Comparison of ENCODE assay signal across 17 cellular contexts in the genomic region with DNA sequence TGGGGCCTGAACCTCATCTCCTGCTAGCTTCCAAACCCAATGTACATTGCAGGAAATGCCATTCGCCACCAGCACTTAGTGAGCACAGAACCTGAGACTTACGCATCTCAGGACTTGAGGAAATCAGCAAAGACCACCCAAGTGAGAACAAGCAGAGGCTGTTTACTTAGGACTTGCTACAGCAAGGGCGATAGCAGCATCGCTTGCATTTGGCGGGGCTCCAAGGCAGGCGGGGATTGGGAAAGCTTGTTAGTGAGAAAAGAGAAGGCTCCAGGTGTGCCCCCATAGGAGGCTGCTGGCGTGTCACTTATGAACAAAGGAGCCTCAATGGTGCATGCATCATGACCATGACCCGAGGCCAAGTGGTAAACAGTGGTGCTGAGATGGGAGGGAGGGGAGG. TPM values are rescaled to one million over a fixed set of nuclear protein-coding genes. Genes with fewer than 3 reads are reported as not detected.
DNase-seq lines count a peak whose midpoint lies in the region; ATAC-seq and TF ChIP-seq lines count a peak whose summit lies in the region.
"Had no signal": no experiment of that assay in that cellular context is flagged by ENCODE, and none has a peak within 500 bp of the region (broad histone marks: within the 10 kb centered on the region; RNA-seq: fewer than 3 reads in every experiment).

No MANE protein-coding gene starts in this region.

- TF ChIP-seq CTCF in chondrocyte (IDR thresholded peaks at IDR 0.05) (no peak), type B pancreatic cell (conservative IDR thresholded peaks at IDR 0.05) (no peak), RWPE1 (conservative IDR thresholded peaks at IDR 0.05; ENCODE audit: low read depth) (no peak)

- H3K4me1 Mint-ChIP-seq in chondrocyte (ENCODE audit: low read depth): no peaks in the 10 kb centered on the region
- peaks cover 9% of the 10 kb centered on the region for H3K4me1 Mint-ChIP-seq in type B pancreatic cell (ENCODE audit: unreplicated experiment)

- CTCF ChIA-PET in RWPE1 (lab: Yijun Ruan, JAX): no interaction called here

- H3K36me3 Mint-ChIP-seq in chondrocyte (ENCODE audit: low read depth): no peaks in the 10 kb centered on the region
- H3K36me3 Mint-ChIP-seq in type B pancreatic cell: no peaks in the 10 kb centered on the region
- H3K36me3 Mint-ChIP-seq: activated naive CD4-positive, alpha-beta T cell treated with anti-CD3 and anti-CD28 coated beads, Interleukin-2, amount 50 U/mL, for 24 hours; natural killer cell treated with Interleukin-12 subunit alpha and Interleukin-12 subunit beta and Interleukin-15 and Interleukin-18, amount 100 ng/mL, for 72 hours had no signal

- H3K9me3 Mint-ChIP-seq in chondrocyte (ENCODE audit: low read depth): no peaks in the 10 kb centered on the region
- no peaks in the 10 kb centered on the region for H3K9me3 Mint-ChIP-seq in type B pancreatic cell
- H3K9me3 Mint-ChIP-seq: activated CD4-positive, alpha-beta memory T cell treated with anti-CD3 and anti-CD28 coated beads, Interleukin-2, amount 10 ng/mL, durations not matched to agents 7 days and 5 days; activated naive CD4-positive, alpha-beta T cell treated with anti-CD3 and anti-CD28 coated beads, Interleukin-2, amount 50 U/mL, for 24 hours; activated T-cell treated with anti-CD3 and anti-CD28 coated beads, Interleukin-2, amount 50 U/mL, for 4 hours; natural killer cell treated with Interleukin-12 subunit alpha and Interleukin-12 subunit beta and Interleukin-15 and Interleukin-18, amount 100 ng/mL, for 72 hours had no signal

- no peak overlapping the region for H3K4me3 Mint-ChIP-seq in chondrocyte (ENCODE audit: unreplicated experiment)
- no peak overlapping the region for H3K4me3 Mint-ChIP-seq in type B pancreatic cell
- H3K4me3 Mint-ChIP-seq: activated CD4-positive, alpha-beta memory T cell treated with anti-CD3 and anti-CD28 coated beads, Interleukin-2, amount 10 ng/mL, durations not matched to agents 7 days and 5 days; activated naive CD4-positive, alpha-beta T cell treated with anti-CD3 and anti-CD28 coated beads, Interleukin-2, amount 50 U/mL, for 24 hours; activated T-cell treated with anti-CD3 and anti-CD28 coated beads, Interleukin-2, amount 50 U/mL, for 4 hours; natural killer cell treated with Interleukin-12 subunit alpha and Interleukin-12 subunit beta and Interleukin-15 and Interleukin-18, amount 100 ng/mL, for 72 hours; T-helper 17 cell had no signal

- ATAC-seq in HG03045 (IDR thresholded peaks at IDR 0.05; ENCODE audit: unreplicated experiment): no peak
- no peak for ATAC-seq in esophagus mucosa
- ATAC-seq: activated T-cell treated with anti-CD3 and anti-CD28 coated beads, Interleukin-2, amount 50 U/mL, for 4 hours; natural killer cell treated with Interleukin-12 subunit alpha and Interleukin-12 subunit beta and Interleukin-15 and Interleukin-18, amount 100 ng/mL, for 72 hours; T-helper 17 cell had no signal

- POLR2A ChIA-PET in RWPE1 (lab: Yijun Ruan, JAX; ENCODE audit: low non-redundant PET): no interaction called here

- no peak overlapping the region for H3K27ac Mint-ChIP-seq in chondrocyte (ENCODE audit: unreplicated experiment)
- no peak overlapping the region for H3K27ac Mint-ChIP-seq in type B pancreatic cell
- H3K27ac Mint-ChIP-seq: activated CD4-positive, alpha-beta memory T cell treated with anti-CD3 and anti-CD28 coated beads, Interleukin-2, amount 10 ng/mL, durations not matched to agents 7 days and 5 days; activated naive CD4-positive, alpha-beta T cell treated with anti-CD3 and anti-CD28 coated beads, Interleukin-2, amount 50 U/mL, for 24 hours; natural killer cell treated with Interleukin-12 subunit alpha and Interleukin-12 subunit beta and Interleukin-15 and Interleukin-18, amount 100 ng/mL, for 72 hours; progenitor cell of endocrine pancreas; T-helper 17 cell had no signal

- DNase-seq in NCI-H748 (lab: John Stamatoyannopoulos, UW; ENCODE audit: unreplicated experiment): peak; percentile 48
- no peak for DNase-seq in NCI-H748 treated with DMSO at 0.1 percent for 48 hours (lab: John Stamatoyannopoulos, UW)
- peak; percentile 62 for DNase-seq in NCI-H2171 treated with DMSO at 0.1 percent for 48 hours (lab: John Stamatoyannopoulos, UW)
- DNase-seq in chondrocyte (ENCODE audit: low spot score): peak; percentile 59
- DNase-seq in type B pancreatic cell (ENCODE audit: extremely low spot score, unreplicated experiment): peak; percentile 37
- no peak for DNase-seq in RWPE1 (ENCODE audit: low spot score)
- DNase-seq: activated CD4-positive, alpha-beta memory T cell treated with anti-CD3 and anti-CD28 coated beads, Interleukin-2, amount 10 ng/mL, durations not matched to agents 7 days and 5 days; activated T-cell treated with anti-CD3 and anti-CD28 coated beads, Interleukin-2, amount 50 U/mL, for 4 hours; NCI-H226; T-helper 17 cell had no signal

- H3K27me3 Mint-ChIP-seq in chondrocyte (ENCODE audit: low read depth) (peaks cover 36% of the 10 kb centered on the region), type B pancreatic cell (peaks cover 13% of the 10 kb centered on the region)
- H3K27me3 Mint-ChIP-seq: activated naive CD4-positive, alpha-beta T cell treated with anti-CD3 and anti-CD28 coated beads, Interleukin-2, amount 50 U/mL, for 24 hours; natural killer cell treated with Interleukin-12 subunit alpha and Interleukin-12 subunit beta and Interleukin-15 and Interleukin-18, amount 100 ng/mL, for 72 hours had no signal

- no peak overlapping the region for H3K27ac ChIP-seq in RWPE1

RNA-seq across cellular contexts. Expression of gene SLC6A20, which starts 19.7 kb away (rescaled TPM):
- not detected in 3 replicates for total RNA-seq in chondrocyte
- 1.5 and 3.2 TPM in 2 replicates for total RNA-seq in type B pancreatic cell (ENCODE audit: low replicate concordance)
- 0.16 TPM for total RNA-seq in esophagus mucosa
- total RNA-seq: A172; activated CD4-positive, alpha-beta memory T cell treated with anti-CD3 and anti-CD28 coated beads, Interleukin-2, amount 10 ng/mL, durations not matched to agents 7 days and 5 days; activated T-cell treated with anti-CD3 and anti-CD28 coated beads, Interleukin-2, amount 50 U/mL, for 4 hours; fibroblast of villous mesenchyme; natural killer cell treated with Interleukin-12 subunit alpha and Interleukin-12 subunit beta and Interleukin-15 and Interleukin-18, amount 100 ng/mL, for 72 hours; progenitor cell of endocrine pancreas had no signal

Comparison
In these comparisons a context has a peak if more than half of its experiments do, and no peak if none do; other contexts are left out.
1. DNase-seq: peak in NCI-H748 (single experiment), NCI-H2171 treated with DMSO at 0.1 percent for 48 hours (single experiment), chondrocyte (single experiment) and type B pancreatic cell (single experiment); none in NCI-H748 treated with DMSO at 0.1 percent for 48 hours (single experiment) and RWPE1 (single experiment).